In genomic region chr7:69018200-69018599, GRCh38 we compare ENCODE assay signal across 15 cellular contexts.
DNase-seq lines count a peak whose midpoint lies in the region; TF ChIP-seq lines count a peak whose summit lies in the region.
"Had no signal": no experiment of that assay in that cellular context is flagged by ENCODE, and none has a peak within 500 bp of the region (broad histone marks: within the 10 kb centered on the region; RNA-seq: fewer than 3 reads in every experiment).

No MANE protein-coding gene starts in this region.

- H3K4me1 ChIP-seq in DOHH2 (ENCODE audit: control insufficient read depth, low read length) (no peaks in the 10 kb centered on the region), PC-9 (replicated peaks; ENCODE audit: insufficient read depth) (no peaks in the 10 kb centered on the region), vagina (no peaks in the 10 kb centered on the region)
- H3K4me1 ChIP-seq: body of pancreas, stomach had no signal

- CTCF ChIA-PET in PC-9 (lab: Charles Lee), result no interaction called here

- H3K4me2 ChIP-seq in DOHH2 (ENCODE audit: low read length) (no peak overlapping the region), PC-9 (no peak overlapping the region)

- no peak overlapping the region for H3K27ac ChIP-seq in 22Rv1
- H3K27ac ChIP-seq in DOHH2 (ENCODE audit: low read depth, low read length), result no peak overlapping the region
- no peak overlapping the region for H3K27ac ChIP-seq in PC-9
- no peak overlapping the region for H3K27ac ChIP-seq in vagina
- H3K27ac ChIP-seq: body of pancreas, stomach had no signal

- H3K36me3 ChIP-seq in DOHH2 (ENCODE audit: control insufficient read depth, low read length) (no peaks in the 10 kb centered on the region), PC-9 (ENCODE audit: low read depth) (no peaks in the 10 kb centered on the region), vagina (no peaks in the 10 kb centered on the region)
- H3K36me3 ChIP-seq: stomach had no signal

- H3K4me3 ChIP-seq in DOHH2 (ENCODE audit: low read length) (no peak overlapping the region), PC-9 (no peak overlapping the region), vagina (no peak overlapping the region)
- H3K4me3 ChIP-seq: body of pancreas, stomach had no signal

- no peaks in the 10 kb centered on the region for H3F3A ChIP-seq in DOHH2 (ENCODE audit: control insufficient read depth, insufficient read depth)
- no peaks in the 10 kb centered on the region for H3F3A ChIP-seq in PC-9 (ENCODE audit: insufficient read depth, low read depth)

- 0 out of 2 replicates have a peak, but pooled peaks have one; percentile 12 for TF ChIP-seq CTCF in 22Rv1 (IDR thresholded peaks at IDR 0.05)
- TF ChIP-seq CTCF in DOHH2 (IDR thresholded peaks at IDR 0.05; ENCODE audit: low read depth, low read length, poor library complexity, severe bottlenecking), result peak; percentile 11
- TF ChIP-seq CTCF in PC-9 (conservative IDR thresholded peaks at IDR 0.05), result 0 out of 2 replicates have a peak, but pooled peaks have one; percentile 23
- no peak for TF ChIP-seq CTCF in vagina (IDR thresholded peaks at IDR 0.05)

- intact Hi-C loops in PC-9 (cut with micrococcal nuclease; ENCODE audit: unreplicated experiment), result no loop called here
- intact Hi-C loops in vagina (cut with DNase I), result no loop called here

- no TSS peak for BruUV-seq in PC-9 (replicated peaks; lab: Mats Ljungman, UMichigan)

- H2AFZ ChIP-seq in PC-9, result no peak overlapping the region

- POLR2A ChIA-PET in PC-9 (lab: Charles Lee; ENCODE audit: unreplicated experiment), result no interaction called here

- H3K9me3 ChIP-seq in DOHH2 (ENCODE audit: control insufficient read depth, insufficient read depth, low read length) (peaks cover 3% of the 10 kb centered on the region; the same call in 1 of the 2 replicates), PC-9 (ENCODE audit: insufficient read depth, low read depth) (peaks cover 10% of the 10 kb centered on the region; the same call in 1 of the 2 replicates), vagina (peaks cover 3% of the 10 kb centered on the region)
- H3K9me3 ChIP-seq: body of pancreas had no signal

- in situ Hi-C loops in KBM-7 (cut with MboI; ENCODE audit: low pct_unique_long_range_greater_than_20kb, low sequenced_read_pairs), result no loop called here

- H3K27me3 ChIP-seq in DOHH2 (ENCODE audit: control insufficient read depth, low read length) (no peaks in the 10 kb centered on the region), PC-9 (ENCODE audit: insufficient read depth, low read depth) (no peaks in the 10 kb centered on the region), vagina (no peaks in the 10 kb centered on the region)
- H3K27me3 ChIP-seq: body of pancreas, stomach had no signal

- H4K20me1 ChIP-seq in DOHH2 (ENCODE audit: control insufficient read depth, insufficient read depth, low read depth, low read length) (no peaks in the 10 kb centered on the region), PC-9 (ENCODE audit: insufficient read depth) (no peaks in the 10 kb centered on the region)

- TF ChIP-seq POLR2A in vagina (IDR thresholded peaks at IDR 0.05), result no peak

- no peaks in the 10 kb centered on the region for H3K79me2 ChIP-seq in DOHH2 (ENCODE audit: control insufficient read depth, low read length)
- no peaks in the 10 kb centered on the region for H3K79me2 ChIP-seq in PC-9 (ENCODE audit: low read depth)

- no peaks in the 10 kb centered on the region for H3K9me2 ChIP-seq in DOHH2 (replicated peaks; ENCODE audit: control insufficient read depth, low read length)
- no peaks in the 10 kb centered on the region for H3K9me2 ChIP-seq in PC-9 (ENCODE audit: insufficient read depth)

- no peak for DNase-seq in PC-9
- DNase-seq in iPS-NIHi11 (ENCODE audit: low spot score), result peak; percentile 35
- no peak for DNase-seq in KBM-7
- DNase-seq in hepatic stellate cell (ENCODE audit: low spot score), result no peak
- no peak for DNase-seq in vagina (ENCODE audit: extremely low spot score in 2 of 2)
- DNase-seq in amygdala (lab: John Stamatoyannopoulos, UW), result no peak
- DNase-seq: activated CD4-positive, alpha-beta memory T cell treated with anti-CD3 and anti-CD28 coated beads, Interleukin-2, amount 10 ng/mL, durations not matched to agents 7 days and 5 days; activated T-cell treated with anti-CD3 and anti-CD28 coated beads, Interleukin-2, amount 50 U/mL, for 48 hours; body of pancreas; cortex of kidney; NCI-H1105; occipital lobe; stomach had no signal

Comparison
In these comparisons a context has a peak if more than half of its experiments do, and no peak if none do; other contexts are left out.
1. CTCF ChIP-seq: peak in 22Rv1 (single experiment), DOHH2 (single experiment) and PC-9 (single experiment); none in vagina (0 of 3).